Comparison of ENCODE assay signal across 33 cellular contexts in genomic region chr9:32045513-32045912, GRCh38.
"Had no signal": no experiment of that assay in that cellular context is flagged by ENCODE, and none has a peak within 500 bp of the region (broad histone marks: within the 10 kb centered on the region; RNA-seq: fewer than 3 reads in every experiment).

No MANE protein-coding gene starts in this region.

- DNase-seq: Karpas-422, Kasumi-1, MG63, MM.1S, MV-4-11, NCI-H1048, NCI-H1092, NCI-H1092 treated with DMSO at 0.1 percent for 48 hours, NCI-H1105, NCI-H1105 treated with DMSO at 0.1 percent for 48 hours, NCI-H1417 treated with DMSO at 0.1 percent for 48 hours, NCI-H1436, NCI-H1436 treated with DMSO at 0.1 percent for 48 hours, NCI-H146, NCI-H1694, NCI-H1694 treated with DMSO at 0.1 percent for 48 hours, NCI-H187, NCI-H187 treated with DMSO at 0.1 percent for 48 hours, NCI-H1930, NCI-H2029, NCI-H2029 treated with DMSO at 0.1 percent for 48 hours, NCI-H2081, NCI-H2081 treated with DMSO at 0.1 percent for 48 hours, NCI-H2107, NCI-H2171, NCI-H2171 treated with DMSO at 0.1 percent for 48 hours, NCI-H2227 treated with DMSO at 0.1 percent for 48 hours, NCI-H226, NCI-H345, NCI-H446, NCI-H446 treated with DMSO at 0.1 percent for 48 hours, NCI-H510A had no signal

- H3K9ac ChIP-seq: KMS-11 had no signal

- H3K36me3 ChIP-seq: MG63 had no signal

- H3K4me2 ChIP-seq: KMS-11 had no signal

- H3K9me3 ChIP-seq: MG63 had no signal

- H3K27ac ChIP-seq: KMS-11 had no signal

- H3K27me3 ChIP-seq: MG63 had no signal

- H3K4me3 ChIP-seq: MG63 had no signal
